ENCODE assay signal across 10 cellular contexts in the genomic region with DNA sequence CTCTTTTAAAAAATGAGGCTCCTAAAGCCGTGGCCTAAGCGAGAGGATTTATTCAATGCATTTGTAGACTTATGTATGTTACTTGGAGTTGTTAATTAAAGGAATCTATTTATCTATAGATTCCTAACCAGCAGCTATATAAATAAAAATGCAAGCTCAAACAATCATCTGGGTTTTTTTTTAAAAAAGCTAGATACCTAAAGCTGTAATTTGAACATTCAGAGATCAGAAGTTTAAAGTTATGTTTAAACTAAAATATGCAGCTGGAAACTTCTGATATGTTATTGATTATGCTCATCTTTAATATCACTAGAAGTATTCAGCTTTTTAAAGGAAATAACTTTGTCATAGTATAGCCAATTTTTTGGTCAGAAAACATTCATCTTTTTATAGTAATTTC. TPM values are rescaled to one million over a fixed set of nuclear protein-coding genes. Genes with fewer than 3 reads are reported as not detected.
A peak's percentile ranks its signal among the peaks of the same experiment; 100 is the strongest.
DNase-seq lines count a peak whose midpoint lies in the region; ATAC-seq and TF ChIP-seq lines count a peak whose summit lies in the region.
"Had no signal": no experiment of that assay in that cellular context is flagged by ENCODE, and none has a peak within 500 bp of the region (broad histone marks: within the 10 kb centered on the region; RNA-seq: fewer than 3 reads in every experiment).

No MANE protein-coding gene starts in this region.

- intact Hi-C loops in activated T-helper 1 cell treated with anti-CD3 and anti-CD28 coated beads, Interleukin-12 subunit alpha, Interleukin-12 subunit beta, Interleukin-2, Interleukin-4 antibody, amounts not matched to agents 30 ng/mL and 10 ng/mL and 1 ng/mL, durations not matched to agents 14 hours and 24 hours and 36 hours (cut with micrococcal nuclease): loop anchor here (2.0 kb wide), 1 partner anchor 143 kb away; no protein-coding TSS in a partner anchor
- intact Hi-C loops in right cardiac atrium (cut with DNase I): loop anchor here (10.0 kb wide), 4 partner anchors 59 to 1409 kb away; a partner anchor contains a TSS

- no peaks in the 10 kb centered on the region for H3K36me3 ChIP-seq in DOHH2 (ENCODE audit: control insufficient read depth, low read length)

- H3K27me3 ChIP-seq in DOHH2 (ENCODE audit: control insufficient read depth, low read length): peaks cover 14% of the 10 kb centered on the region
- no peaks in the 10 kb centered on the region for H3K27me3 ChIP-seq in right cardiac atrium (ENCODE audit: control insufficient read depth, insufficient read depth)

- peak overlapping the region; percentile 82 for H3K4me3 ChIP-seq in DOHH2 (ENCODE audit: low read length)
- peak overlapping the region; percentile 86 for H3K4me3 ChIP-seq in right cardiac atrium (ENCODE audit: low read length)
- H3K4me3 ChIP-seq in retinal pigment epithelial cell (ENCODE audit: low read length): peak overlapping the region; percentile 65

- peaks cover 2% of the 10 kb centered on the region for H3K36me3 Mint-ChIP-seq in activated T-helper 1 cell treated with anti-CD3 and anti-CD28 coated beads, Interleukin-12 subunit alpha, Interleukin-12 subunit beta, Interleukin-2, Interleukin-4 antibody, amounts not matched to agents 30 ng/mL and 10 ng/mL and 1 ng/mL, durations not matched to agents 14 hours and 24 hours and 36 hours (ENCODE audit: low read depth)

- H3K9me3 Mint-ChIP-seq in activated T-helper 1 cell treated with anti-CD3 and anti-CD28 coated beads, Interleukin-12 subunit alpha, Interleukin-12 subunit beta, Interleukin-2, Interleukin-4 antibody, amounts not matched to agents 30 ng/mL and 10 ng/mL and 1 ng/mL, durations not matched to agents 14 hours and 24 hours and 36 hours: no peaks in the 10 kb centered on the region

- H3K27ac ChIP-seq in DOHH2 (ENCODE audit: low read depth, low read length) (no peak overlapping the region), right cardiac atrium (ENCODE audit: low read length) (no peak overlapping the region)

- H3K4me1 ChIP-seq in DOHH2 (ENCODE audit: control insufficient read depth, low read length) (peaks cover 24% of the 10 kb centered on the region), right cardiac atrium (ENCODE audit: control insufficient read depth, insufficient read depth, low read length) (no peaks in the 10 kb centered on the region)

- H3K4me1 Mint-ChIP-seq in activated T-helper 1 cell treated with anti-CD3 and anti-CD28 coated beads, Interleukin-12 subunit alpha, Interleukin-12 subunit beta, Interleukin-2, Interleukin-4 antibody, amounts not matched to agents 30 ng/mL and 10 ng/mL and 1 ng/mL, durations not matched to agents 14 hours and 24 hours and 36 hours (ENCODE audit: low read depth): peaks cover 24% of the 10 kb centered on the region

- H3K4me3 Mint-ChIP-seq in activated T-helper 1 cell treated with anti-CD3 and anti-CD28 coated beads, Interleukin-12 subunit alpha, Interleukin-12 subunit beta, Interleukin-2, Interleukin-4 antibody, amounts not matched to agents 30 ng/mL and 10 ng/mL and 1 ng/mL, durations not matched to agents 14 hours and 24 hours and 36 hours: peak overlapping the region; percentile 70

- TF ChIP-seq CTCF in DOHH2 (IDR thresholded peaks at IDR 0.05; ENCODE audit: low read depth, low read length, poor library complexity, severe bottlenecking) (no peak), retinal pigment epithelial cell (conservative IDR thresholded peaks at IDR 0.05; ENCODE audit: low read depth, low read length) (no peak)

- H3K9me3 ChIP-seq in DOHH2 (ENCODE audit: control insufficient read depth, insufficient read depth, low read length): no peaks in the 10 kb centered on the region
- no peaks in the 10 kb centered on the region for H3K9me3 ChIP-seq in right cardiac atrium (ENCODE audit: control insufficient read depth, low read length)

- H3F3A ChIP-seq in DOHH2 (ENCODE audit: control insufficient read depth, insufficient read depth): no peaks in the 10 kb centered on the region

- H3K9me2 ChIP-seq in DOHH2 (replicated peaks; ENCODE audit: control insufficient read depth, low read length): no peaks in the 10 kb centered on the region

- H3K4me2 ChIP-seq in DOHH2 (ENCODE audit: low read length): peak overlapping the region; percentile 89

- no peaks in the 10 kb centered on the region for H4K20me1 ChIP-seq in DOHH2 (ENCODE audit: control insufficient read depth, insufficient read depth, low read depth, low read length)

- no peak for ATAC-seq in right cardiac atrium
- ATAC-seq in HG02885 (IDR thresholded peaks at IDR 0.05; ENCODE audit: poor library complexity, unreplicated experiment): no peak

- H3K27ac Mint-ChIP-seq in activated T-helper 1 cell treated with anti-CD3 and anti-CD28 coated beads, Interleukin-12 subunit alpha, Interleukin-12 subunit beta, Interleukin-2, Interleukin-4 antibody, amounts not matched to agents 30 ng/mL and 10 ng/mL and 1 ng/mL, durations not matched to agents 14 hours and 24 hours and 36 hours: no peak overlapping the region

- WGBS in right cardiac atrium: 0% methylated on average over 2 of the region's 2 CpGs

- H3K79me2 ChIP-seq in DOHH2 (ENCODE audit: control insufficient read depth, low read length): no peaks in the 10 kb centered on the region

- DNase-seq in activated T-helper 1 cell treated with anti-CD3 and anti-CD28 coated beads, Interleukin-12 subunit alpha, Interleukin-12 subunit beta, Interleukin-2, Interleukin-4 antibody, amounts not matched to agents 30 ng/mL and 10 ng/mL and 1 ng/mL, durations not matched to agents 14 hours and 24 hours and 36 hours (ENCODE audit: low spot score): no peak
- no peak for DNase-seq in right cardiac atrium
- DNase-seq in retinal pigment epithelial cell (ENCODE audit: low read depth): no peak
- no peak for DNase-seq in NCI-H510A treated with DMSO at 0.1 percent for 48 hours (lab: John Stamatoyannopoulos, UW)
- DNase-seq in activated gamma-delta T cell treated with Interleukin-2 at 50 U/mL for 16 hours: no peak
- no peak for DNase-seq in NCI-H2227 (lab: John Stamatoyannopoulos, UW; ENCODE audit: unreplicated experiment)
- DNase-seq: activated CD8-positive, alpha-beta memory T cell treated with anti-CD3 and anti-CD28 coated beads, Interleukin-2, amount 50 U/mL, for 48 hours; EL had no signal

- peaks cover 91% of the 10 kb centered on the region for H3K27me3 Mint-ChIP-seq in activated T-helper 1 cell treated with anti-CD3 and anti-CD28 coated beads, Interleukin-12 subunit alpha, Interleukin-12 subunit beta, Interleukin-2, Interleukin-4 antibody, amounts not matched to agents 30 ng/mL and 10 ng/mL and 1 ng/mL, durations not matched to agents 14 hours and 24 hours and 36 hours (ENCODE audit: insufficient read depth)

RNA-seq across cellular contexts. Expression of a gene that starts 1.0 kb away (rescaled TPM):
- total RNA-seq in activated T-helper 1 cell treated with anti-CD3 and anti-CD28 coated beads, Interleukin-12 subunit alpha, Interleukin-12 subunit beta, Interleukin-2, Interleukin-4 antibody, amounts not matched to agents 30 ng/mL and 10 ng/mL and 1 ng/mL, durations not matched to agents 14 hours and 24 hours and 36 hours: not detected in 2 replicates
- 10 to 100 TPM; 20.4 to 41.2 (median 33.6) TPM for total RNA-seq in right cardiac atrium
- 16.9 TPM for polyA plus RNA-seq in right cardiac atrium

Comparison
In these comparisons a context has a peak if more than half of its experiments do, and no peak if none do; other contexts are left out.
1. RNA of a gene that starts 1.0 kb away (total RNA-seq): 20.4 to 41.2 TPM in right cardiac atrium; not detected in activated T-helper 1 cell treated with anti-CD3 and anti-CD28 coated beads, Interleukin-12 subunit alpha, Interleukin-12 subunit beta, Interleukin-2, Interleukin-4 antibody, amounts not matched to agents 30 ng/mL and 10 ng/mL and 1 ng/mL, durations not matched to agents 14 hours and 24 hours and 36 hours; every median in the first group is over 10 times any median in the second.
2. Peak in every context shown above with its lines, with median percentiles within 50 percentile points of each other: H3K4me3 ChIP-seq.